1 cellular context compared by ENCODE assay signal in the genomic region with DNA sequence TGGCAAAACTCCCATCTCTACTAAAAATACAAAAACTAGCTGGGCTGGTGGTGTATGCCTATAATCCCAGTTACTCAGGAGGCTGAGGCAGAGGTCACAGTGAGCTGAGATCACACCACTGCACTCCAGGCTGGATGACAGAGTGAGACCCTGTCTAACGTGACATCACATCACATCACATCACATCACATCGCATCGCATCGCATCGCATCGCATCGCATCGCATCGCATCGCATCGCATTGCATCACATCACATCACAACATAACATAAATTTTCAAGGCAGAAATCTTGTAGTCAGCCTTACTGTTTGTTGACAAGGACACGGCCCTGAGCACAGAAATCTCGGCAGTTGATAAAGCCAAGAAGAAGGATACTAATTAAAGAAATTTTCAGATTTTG.
TF ChIP-seq lines count a peak whose summit lies in the region.

No MANE protein-coding gene starts in this region.

TF ChIP-seq in GM12878, 131 proteins besides CTCF, POLR2A, EP300 and RAD21:
- TF ChIP-seq, protein P1, sequence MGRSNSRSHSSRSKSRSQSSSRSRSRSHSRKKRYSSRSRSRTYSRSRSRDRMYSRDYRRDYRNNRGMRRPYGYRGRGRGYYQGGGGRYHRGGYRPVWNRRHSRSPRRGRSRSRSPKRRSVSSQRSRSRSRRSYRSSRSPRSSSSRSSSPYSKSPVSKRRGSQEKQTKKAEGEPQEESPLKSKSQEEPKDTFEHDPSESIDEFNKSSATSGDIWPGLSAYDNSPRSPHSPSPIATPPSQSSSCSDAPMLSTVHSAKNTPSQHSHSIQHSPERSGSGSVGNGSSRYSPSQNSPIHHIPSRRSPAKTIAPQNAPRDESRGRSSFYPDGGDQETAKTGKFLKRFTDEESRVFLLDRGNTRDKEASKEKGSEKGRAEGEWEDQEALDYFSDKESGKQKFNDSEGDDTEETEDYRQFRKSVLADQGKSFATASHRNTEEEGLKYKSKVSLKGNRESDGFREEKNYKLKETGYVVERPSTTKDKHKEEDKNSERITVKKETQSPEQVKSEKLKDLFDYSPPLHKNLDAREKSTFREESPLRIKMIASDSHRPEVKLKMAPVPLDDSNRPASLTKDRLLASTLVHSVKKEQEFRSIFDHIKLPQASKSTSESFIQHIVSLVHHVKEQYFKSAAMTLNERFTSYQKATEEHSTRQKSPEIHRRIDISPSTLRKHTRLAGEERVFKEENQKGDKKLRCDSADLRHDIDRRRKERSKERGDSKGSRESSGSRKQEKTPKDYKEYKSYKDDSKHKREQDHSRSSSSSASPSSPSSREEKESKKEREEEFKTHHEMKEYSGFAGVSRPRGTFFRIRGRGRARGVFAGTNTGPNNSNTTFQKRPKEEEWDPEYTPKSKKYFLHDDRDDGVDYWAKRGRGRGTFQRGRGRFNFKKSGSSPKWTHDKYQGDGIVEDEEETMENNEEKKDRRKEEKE (IDR thresholded peaks at IDR 0.05): no peak
- TF ChIP-seq ZNF24 (IDR thresholded peaks at IDR 0.05): no peak
- TF ChIP-seq, protein P2, sequence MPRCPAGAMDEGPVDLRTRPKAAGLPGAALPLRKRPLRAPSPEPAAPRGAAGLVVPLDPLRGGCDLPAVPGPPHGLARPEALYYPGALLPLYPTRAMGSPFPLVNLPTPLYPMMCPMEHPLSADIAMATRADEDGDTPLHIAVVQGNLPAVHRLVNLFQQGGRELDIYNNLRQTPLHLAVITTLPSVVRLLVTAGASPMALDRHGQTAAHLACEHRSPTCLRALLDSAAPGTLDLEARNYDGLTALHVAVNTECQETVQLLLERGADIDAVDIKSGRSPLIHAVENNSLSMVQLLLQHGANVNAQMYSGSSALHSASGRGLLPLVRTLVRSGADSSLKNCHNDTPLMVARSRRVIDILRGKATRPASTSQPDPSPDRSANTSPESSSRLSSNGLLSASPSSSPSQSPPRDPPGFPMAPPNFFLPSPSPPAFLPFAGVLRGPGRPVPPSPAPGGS (IDR thresholded peaks at IDR 0.05; ENCODE audit: borderline replicate concordance, insufficient read depth, low read depth, low read length, poor library complexity, severe bottlenecking): peak; percentile 94
- TF ChIP-seq ZZZ3 (IDR thresholded peaks at IDR 0.05; ENCODE audit: control insufficient read depth, insufficient read length, low read depth): no peak
